ENCODE assay signal across 1 cellular context in the genomic region with DNA sequence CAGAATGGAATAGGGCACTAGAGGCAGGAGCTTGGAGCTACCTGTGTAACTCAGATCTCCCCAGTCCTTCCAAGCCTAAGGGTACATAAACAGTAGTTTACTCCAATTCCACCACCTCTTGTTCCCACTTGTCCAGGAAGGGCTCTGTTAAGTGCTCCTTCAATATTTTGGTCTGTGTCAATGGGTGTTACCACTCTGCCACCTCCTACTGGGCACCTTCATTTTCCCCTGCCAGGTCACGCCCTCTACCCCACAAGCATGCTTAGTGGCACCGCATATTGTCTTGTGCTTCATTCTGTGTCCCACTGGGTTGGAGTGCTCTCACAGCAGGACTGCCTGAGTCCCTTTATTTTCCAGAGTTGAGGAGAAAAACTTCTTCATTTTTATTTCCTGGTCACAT.
TF ChIP-seq lines count a peak whose summit lies in the region.

No MANE protein-coding gene starts in this region.

TF ChIP-seq in GM23338, 12 proteins besides CTCF, POLR2A, EP300 and RAD21 (continued from another document):
- TF ChIP-seq, protein P1, sequence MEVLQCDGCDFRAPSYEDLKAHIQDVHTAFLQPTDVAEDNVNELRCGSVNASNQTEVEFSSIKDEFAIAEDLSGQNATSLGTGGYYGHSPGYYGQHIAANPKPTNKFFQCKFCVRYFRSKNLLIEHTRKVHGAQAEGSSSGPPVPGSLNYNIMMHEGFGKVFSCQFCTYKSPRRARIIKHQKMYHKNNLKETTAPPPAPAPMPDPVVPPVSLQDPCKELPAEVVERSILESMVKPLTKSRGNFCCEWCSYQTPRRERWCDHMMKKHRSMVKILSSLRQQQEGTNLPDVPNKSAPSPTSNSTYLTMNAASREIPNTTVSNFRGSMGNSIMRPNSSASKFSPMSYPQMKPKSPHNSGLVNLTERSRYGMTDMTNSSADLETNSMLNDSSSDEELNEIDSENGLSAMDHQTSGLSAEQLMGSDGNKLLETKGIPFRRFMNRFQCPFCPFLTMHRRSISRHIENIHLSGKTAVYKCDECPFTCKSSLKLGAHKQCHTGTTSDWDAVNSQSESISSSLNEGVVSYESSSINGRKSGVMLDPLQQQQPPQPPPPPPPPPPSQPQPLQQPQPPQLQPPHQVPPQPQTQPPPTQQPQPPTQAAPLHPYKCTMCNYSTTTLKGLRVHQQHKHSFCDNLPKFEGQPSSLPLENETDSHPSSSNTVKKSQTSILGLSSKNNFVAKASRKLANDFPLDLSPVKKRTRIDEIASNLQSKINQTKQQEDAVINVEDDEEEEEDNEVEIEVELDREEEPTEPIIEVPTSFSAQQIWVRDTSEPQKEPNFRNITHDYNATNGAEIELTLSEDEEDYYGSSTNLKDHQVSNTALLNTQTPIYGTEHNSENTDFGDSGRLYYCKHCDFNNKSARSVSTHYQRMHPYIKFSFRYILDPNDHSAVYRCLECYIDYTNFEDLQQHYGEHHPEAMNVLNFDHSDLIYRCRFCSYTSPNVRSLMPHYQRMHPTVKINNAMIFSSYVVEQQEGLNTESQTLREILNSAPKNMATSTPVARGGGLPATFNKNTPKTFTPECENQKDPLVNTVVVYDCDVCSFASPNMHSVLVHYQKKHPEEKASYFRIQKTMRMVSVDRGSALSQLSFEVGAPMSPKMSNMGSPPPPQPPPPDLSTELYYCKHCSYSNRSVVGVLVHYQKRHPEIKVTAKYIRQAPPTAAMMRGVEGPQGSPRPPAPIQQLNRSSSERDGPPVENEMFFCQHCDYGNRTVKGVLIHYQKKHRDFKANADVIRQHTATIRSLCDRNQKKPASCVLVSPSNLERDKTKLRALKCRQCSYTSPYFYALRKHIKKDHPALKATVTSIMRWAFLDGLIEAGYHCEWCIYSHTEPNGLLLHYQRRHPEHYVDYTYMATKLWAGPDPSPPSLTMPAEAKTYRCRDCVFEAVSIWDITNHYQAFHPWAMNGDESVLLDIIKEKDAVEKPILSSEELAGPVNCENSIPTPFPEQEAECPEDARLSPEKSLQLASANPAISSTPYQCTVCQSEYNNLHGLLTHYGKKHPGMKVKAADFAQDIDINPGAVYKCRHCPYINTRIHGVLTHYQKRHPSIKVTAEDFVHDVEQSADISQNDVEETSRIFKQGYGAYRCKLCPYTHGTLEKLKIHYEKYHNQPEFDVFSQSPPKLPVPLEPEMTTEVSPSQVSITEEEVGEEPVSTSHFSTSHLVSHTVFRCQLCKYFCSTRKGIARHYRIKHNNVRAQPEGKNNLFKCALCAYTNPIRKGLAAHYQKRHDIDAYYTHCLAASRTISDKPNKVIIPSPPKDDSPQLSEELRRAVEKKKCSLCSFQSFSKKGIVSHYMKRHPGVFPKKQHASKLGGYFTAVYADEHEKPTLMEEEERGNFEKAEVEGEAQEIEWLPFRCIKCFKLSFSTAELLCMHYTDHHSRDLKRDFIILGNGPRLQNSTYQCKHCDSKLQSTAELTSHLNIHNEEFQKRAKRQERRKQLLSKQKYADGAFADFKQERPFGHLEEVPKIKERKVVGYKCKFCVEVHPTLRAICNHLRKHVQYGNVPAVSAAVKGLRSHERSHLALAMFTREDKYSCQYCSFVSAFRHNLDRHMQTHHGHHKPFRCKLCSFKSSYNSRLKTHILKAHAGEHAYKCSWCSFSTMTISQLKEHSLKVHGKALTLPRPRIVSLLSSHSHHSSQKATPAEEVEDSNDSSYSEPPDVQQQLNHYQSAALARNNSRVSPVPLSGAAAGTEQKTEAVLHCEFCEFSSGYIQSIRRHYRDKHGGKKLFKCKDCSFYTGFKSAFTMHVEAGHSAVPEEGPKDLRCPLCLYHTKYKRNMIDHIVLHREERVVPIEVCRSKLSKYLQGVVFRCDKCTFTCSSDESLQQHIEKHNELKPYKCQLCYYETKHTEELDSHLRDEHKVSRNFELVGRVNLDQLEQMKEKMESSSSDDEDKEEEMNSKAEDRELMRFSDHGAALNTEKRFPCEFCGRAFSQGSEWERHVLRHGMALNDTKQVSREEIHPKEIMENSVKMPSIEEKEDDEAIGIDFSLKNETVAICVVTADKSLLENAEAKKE (CRISPR knock-in tag; IDR thresholded peaks at IDR 0.05), result peak; percentile 30; the same call in 1 of the 2 replicates
